Comparison of ENCODE assay signal across 24 cellular contexts in the genomic region with DNA sequence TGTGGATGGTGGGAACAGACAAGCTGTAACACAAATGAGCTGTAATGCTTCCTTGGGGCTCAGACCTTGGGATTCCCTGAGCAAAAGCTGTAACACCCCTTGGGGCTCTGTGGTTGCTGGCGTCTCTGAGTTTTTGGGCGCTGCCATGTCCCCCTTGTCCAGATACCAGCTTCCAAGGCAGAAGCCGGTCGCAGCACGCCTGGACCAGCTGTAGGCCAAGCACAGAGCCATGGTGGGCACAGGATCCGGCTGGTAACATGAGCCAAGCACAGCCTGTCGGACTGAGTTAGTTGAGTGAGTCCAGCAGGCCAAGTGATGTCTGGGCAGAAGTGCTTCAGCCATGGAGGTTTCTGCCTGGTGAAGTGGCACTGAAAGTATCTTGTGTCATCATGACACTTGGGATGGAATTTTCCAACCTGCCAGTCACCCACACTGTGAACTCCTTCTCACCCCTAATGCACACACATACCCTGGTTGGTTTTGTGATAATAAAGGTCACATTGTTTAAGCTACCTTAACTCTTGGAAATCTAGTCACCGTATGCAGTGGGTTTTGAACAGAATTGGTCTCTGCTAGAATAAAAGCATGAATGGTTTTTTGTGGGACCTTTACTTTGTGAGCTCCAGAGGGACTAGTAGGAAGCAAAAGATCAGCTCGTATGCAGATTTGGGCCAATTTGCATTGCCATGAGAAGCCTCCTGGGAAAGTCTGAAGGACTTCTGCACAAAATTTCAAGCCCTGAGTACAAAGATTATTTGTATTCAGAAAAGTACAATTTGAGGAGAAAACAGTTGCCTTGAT.
"Had no signal": no experiment of that assay in that cellular context is flagged by ENCODE, and none has a peak within 500 bp of the region (broad histone marks: within the 10 kb centered on the region; RNA-seq: fewer than 3 reads in every experiment).

No MANE protein-coding gene starts in this region.

- H3K27me3 Mint-ChIP-seq: effector memory CD8-positive, alpha-beta T cell; memory B cell; stimulated activated memory B cell treated with anti-CD40 and anti-IgM and Interleukin-4, amounts not matched to agents 10 μg/mL and 1 μg/mL and 100 μg/mL, for 72 hours had no signal

- H3K9me3 ChIP-seq: thyroid gland had no signal

- H3K9me3 Mint-ChIP-seq: natural killer cell had no signal

- H3K4me3 ChIP-seq: lung, ovary, psoas muscle, skin epidermis, spleen, stomach, thyroid gland, vagina had no signal

- H3K4me3 Mint-ChIP-seq: effector memory CD8-positive, alpha-beta T cell; immature natural killer cell; memory B cell; natural killer cell; stimulated activated memory B cell treated with anti-CD40 and anti-IgM and Interleukin-4, amounts not matched to agents 10 μg/mL and 1 μg/mL and 100 μg/mL, for 72 hours had no signal

- H3K4me1 ChIP-seq: psoas muscle, stomach, vagina had no signal

- H3K36me3 ChIP-seq: ovary had no signal

- ATAC-seq: effector memory CD8-positive, alpha-beta T cell; left colon; left ventricle myocardium superior; natural killer cell; psoas muscle; right cardiac atrium; stimulated activated memory B cell treated with anti-CD40 and anti-IgM and Interleukin-4, amounts not matched to agents 10 μg/mL and 1 μg/mL and 100 μg/mL, for 72 hours had no signal

- H3K27ac ChIP-seq: ovary, psoas muscle, skin epidermis, spleen, stomach, thyroid gland, vagina had no signal

- H3K27me3 ChIP-seq: ovary, spleen, stomach, thyroid gland, vagina had no signal

- DNase-seq: cortex of kidney; effector memory CD8-positive, alpha-beta T cell; hypothalamus; immature natural killer cell; islet precursor cell; kidney glomerular epithelial cell; left colon; left ventricle myocardium superior; natural killer cell; occipital lobe; ovary; psoas muscle; right cardiac atrium; spleen; stimulated activated CD4-positive, alpha-beta T cell treated with anti-CD3 and anti-CD28 coated beads, Interleukin-4, amount 100 ng/mL, for 4 hours; stomach; thyroid gland; trophoblast cell had no signal

- FAIRE-seq: frontal cortex had no signal

- H3K27ac Mint-ChIP-seq: effector memory CD8-positive, alpha-beta T cell; immature natural killer cell; memory B cell; natural killer cell; stimulated activated memory B cell treated with anti-CD40 and anti-IgM and Interleukin-4, amounts not matched to agents 10 μg/mL and 1 μg/mL and 100 μg/mL, for 72 hours had no signal
